Comparison of ENCODE assay signal across 1 cellular context in genomic region chr16:11329080-11329491, GRCh38.
TF ChIP-seq lines count a peak whose summit lies in the region.

No MANE protein-coding gene starts in this region.

TF ChIP-seq in H1, 55 proteins besides CTCF, POLR2A, EP300 and RAD21:
- TF ChIP-seq SP1 (IDR thresholded peaks at IDR 0.05; ENCODE audit: low read depth, low read length) (peak; percentile 62; the same call in 1 of the 2 replicates), KDM4A (IDR thresholded peaks at IDR 0.05; ENCODE audit: low read depth, low read length, severe bottlenecking) (no peak), SIN3A (conservative IDR thresholded peaks at IDR 0.05 in 1 of 2, IDR thresholded peaks at IDR 0.05 in 1 of 2; ENCODE audit: low read depth in 1 of 2, low read length in 2 of 2) (0 out of 4 replicates have a peak, but pooled peaks of 1 of the 2 experiments have one; percentile 23), CHD1 (IDR thresholded peaks at IDR 0.05; ENCODE audit: low read depth, low read length) (no peak), NRF1 (IDR thresholded peaks at IDR 0.05; ENCODE audit: low read depth, low read length) (no peak), SAP30 (IDR thresholded peaks at IDR 0.05; ENCODE audit: insufficient read depth, insufficient replicate concordance, low read length) (no peak), SIX5 (IDR thresholded peaks at IDR 0.05; ENCODE audit: low read depth, low read length) (no peak), BRCA1 (IDR thresholded peaks at IDR 0.05; ENCODE audit: low read depth, low read length) (no peak), MAFK (IDR thresholded peaks at IDR 0.05; ENCODE audit: low read depth, low read length) (no peak), HDAC2 (IDR thresholded peaks at IDR 0.05; ENCODE audit: borderline replicate concordance in 1 of 2, low read depth in 2 of 2, low read length in 2 of 2) (no peak), TAF7 (optimal IDR thresholded peaks at IDR 0.05; ENCODE audit: borderline replicate concordance, low read depth, low read length) (no peak), EGR1 (IDR thresholded peaks at IDR 0.05; ENCODE audit: borderline replicate concordance, low read depth, low read length) (no peak), SUZ12 (IDR thresholded peaks at IDR 0.05; ENCODE audit: low read length) (no peak), SP2 (IDR thresholded peaks at IDR 0.05; ENCODE audit: low read length) (no peak), RFX5 (IDR thresholded peaks at IDR 0.05; ENCODE audit: borderline replicate concordance, low read depth, low read length) (no peak), KDM1A (IDR thresholded peaks at IDR 0.05; ENCODE audit: borderline replicate concordance, low read length) (no peak), ASH2L (IDR thresholded peaks at IDR 0.05; ENCODE audit: low read length) (no peak), USF2 (IDR thresholded peaks at IDR 0.05; ENCODE audit: low read length) (no peak), CHD7 (IDR thresholded peaks at IDR 0.05; ENCODE audit: insufficient replicate concordance, low read length) (peak; percentile 37), CBX8 (IDR thresholded peaks at IDR 0.05; ENCODE audit: borderline replicate concordance, low read depth, low read length) (no peak), GTF2F1 (IDR thresholded peaks at IDR 0.05; ENCODE audit: borderline replicate concordance, low read depth, low read length) (no peak), KDM5A (IDR thresholded peaks at IDR 0.05; ENCODE audit: low read length) (no peak), RXRA (IDR thresholded peaks at IDR 0.05; ENCODE audit: insufficient read depth, low read depth, low read length) (no peak), HDAC6 (IDR thresholded peaks at IDR 0.05; ENCODE audit: low read depth, low read length) (no peak), CREB1 (IDR thresholded peaks at IDR 0.05) (no peak), YY1 (IDR thresholded peaks at IDR 0.05; ENCODE audit: low read depth, low read length) (no peak), SIRT6 (IDR thresholded peaks at IDR 0.05; ENCODE audit: low read length) (no peak), TCF12 (IDR thresholded peaks at IDR 0.05; ENCODE audit: low read depth, low read length) (no peak), JUN (IDR thresholded peaks at IDR 0.05; ENCODE audit: low read depth, low read length) (no peak), CHD2 (IDR thresholded peaks at IDR 0.05; ENCODE audit: low read length) (no peak), NANOG (IDR thresholded peaks at IDR 0.05; ENCODE audit: insufficient read depth, low read depth, low read length, poor library complexity, severe bottlenecking) (no peak), ATF3 (IDR thresholded peaks at IDR 0.05; ENCODE audit: insufficient read depth, low read depth, low read length) (no peak), RBBP5 (IDR thresholded peaks at IDR 0.05; ENCODE audit: borderline replicate concordance, low read depth, low read length) (0 out of 2 replicates have a peak, but pooled peaks have one; percentile 2), JUND (IDR thresholded peaks at IDR 0.05; ENCODE audit: low read length) (no peak), TEAD4 (IDR thresholded peaks at IDR 0.05; ENCODE audit: low read depth, low read length) (peak; percentile 77), ZNF274 (IDR thresholded peaks at IDR 0.05; ENCODE audit: borderline replicate concordance, extremely low read depth, low read length) (no peak), RNF2 (IDR thresholded peaks at IDR 0.05; ENCODE audit: borderline replicate concordance, low read depth, low read length, missing control alignments, poor library complexity, severe bottlenecking) (no peak), CEBPB (IDR thresholded peaks at IDR 0.05; ENCODE audit: low read depth, low read length) (no peak), PHF8 (conservative IDR thresholded peaks at IDR 0.05; ENCODE audit: low read depth, low read length) (no peak), SRF (IDR thresholded peaks at IDR 0.05; ENCODE audit: low read depth, low read length) (no peak; the same call in 1 of the 2 replicates), SP4 (IDR thresholded peaks at IDR 0.05; ENCODE audit: low read length) (0 out of 2 replicates have a peak, but pooled peaks have one; percentile 60), BCL11A (IDR thresholded peaks at IDR 0.05; ENCODE audit: low read depth in 2 of 2, low read length in 2 of 2) (no peak), EZH2 (IDR thresholded peaks at IDR 0.05; ENCODE audit: low read depth, low read length, severe bottlenecking) (no peak), CBX5 (IDR thresholded peaks at IDR 0.05; ENCODE audit: low read depth, low read length) (no peak)
- TF ChIP-seq, protein P1, sequence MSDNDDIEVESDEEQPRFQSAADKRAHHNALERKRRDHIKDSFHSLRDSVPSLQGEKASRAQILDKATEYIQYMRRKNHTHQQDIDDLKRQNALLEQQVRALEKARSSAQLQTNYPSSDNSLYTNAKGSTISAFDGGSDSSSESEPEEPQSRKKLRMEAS (IDR thresholded peaks at IDR 0.05), result 0 out of 2 replicates have a peak, but pooled peaks have one; percentile 48
- TF ChIP-seq, protein P2, sequence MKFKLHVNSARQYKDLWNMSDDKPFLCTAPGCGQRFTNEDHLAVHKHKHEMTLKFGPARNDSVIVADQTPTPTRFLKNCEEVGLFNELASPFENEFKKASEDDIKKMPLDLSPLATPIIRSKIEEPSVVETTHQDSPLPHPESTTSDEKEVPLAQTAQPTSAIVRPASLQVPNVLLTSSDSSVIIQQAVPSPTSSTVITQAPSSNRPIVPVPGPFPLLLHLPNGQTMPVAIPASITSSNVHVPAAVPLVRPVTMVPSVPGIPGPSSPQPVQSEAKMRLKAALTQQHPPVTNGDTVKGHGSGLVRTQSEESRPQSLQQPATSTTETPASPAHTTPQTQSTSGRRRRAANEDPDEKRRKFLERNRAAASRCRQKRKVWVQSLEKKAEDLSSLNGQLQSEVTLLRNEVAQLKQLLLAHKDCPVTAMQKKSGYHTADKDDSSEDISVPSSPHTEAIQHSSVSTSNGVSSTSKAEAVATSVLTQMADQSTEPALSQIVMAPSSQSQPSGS (IDR thresholded peaks at IDR 0.05; ENCODE audit: low read length), result no peak; the same call in 1 of the 2 replicates
- TF ChIP-seq, protein P3, sequence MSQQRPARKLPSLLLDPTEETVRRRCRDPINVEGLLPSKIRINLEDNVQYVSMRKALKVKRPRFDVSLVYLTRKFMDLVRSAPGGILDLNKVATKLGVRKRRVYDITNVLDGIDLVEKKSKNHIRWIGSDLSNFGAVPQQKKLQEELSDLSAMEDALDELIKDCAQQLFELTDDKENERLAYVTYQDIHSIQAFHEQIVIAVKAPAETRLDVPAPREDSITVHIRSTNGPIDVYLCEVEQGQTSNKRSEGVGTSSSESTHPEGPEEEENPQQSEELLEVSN (IDR thresholded peaks at IDR 0.05), result no peak; the same call in 1 of the 2 replicates
